In the genomic region with DNA sequence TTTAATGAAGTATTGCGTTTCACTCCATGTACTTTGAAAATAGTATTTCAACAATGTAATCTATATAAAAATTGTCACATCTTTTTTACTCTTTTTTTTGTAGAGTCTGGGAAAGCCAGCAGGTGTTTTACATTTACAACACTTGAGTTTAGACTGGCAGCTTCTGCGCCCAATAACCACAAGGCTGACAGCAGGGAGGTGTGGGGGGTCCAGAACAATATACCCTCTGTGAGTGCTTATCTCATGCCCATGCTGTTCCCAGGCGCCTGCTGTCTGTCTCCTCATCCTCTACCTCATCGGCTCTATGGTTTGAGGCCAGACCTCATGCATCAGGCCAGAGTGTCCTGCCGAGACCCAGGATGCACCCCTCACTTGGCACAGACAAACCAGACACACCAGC, we compare ENCODE assay signal across 15 cellular contexts. TPM values are rescaled to one million over a fixed set of nuclear protein-coding genes. Genes with fewer than 3 reads are reported as not detected.
DNase-seq lines count a peak whose midpoint lies in the region; ATAC-seq, FAIRE-seq and TF ChIP-seq lines count a peak whose summit lies in the region.
"Had no signal": no experiment of that assay in that cellular context is flagged by ENCODE, and none has a peak within 500 bp of the region (broad histone marks: within the 10 kb centered on the region; RNA-seq: fewer than 3 reads in every experiment).

No MANE protein-coding gene starts in this region.

- peak; percentile 44 for ATAC-seq in body of pancreas
- no peak for ATAC-seq in HG03432 (IDR thresholded peaks at IDR 0.05; ENCODE audit: unreplicated experiment)

- TF ChIP-seq POLR2A in body of pancreas (IDR thresholded peaks at IDR 0.05): no peak
- no peak for TF ChIP-seq POLR2A in testis (IDR thresholded peaks at IDR 0.05)

- peaks cover 80% of the 10 kb centered on the region for H3K4me1 ChIP-seq in body of pancreas
- H3K4me1 ChIP-seq in testis: peaks cover 51% of the 10 kb centered on the region

- 21 to 27% methylated on average over 5 of the region's 5 CpGs for WGBS in body of pancreas, 2 donors
- WGBS in testis, 2 donors: 60 to 81% methylated on average over 5 of the region's 5 CpGs

- H3K27me3 ChIP-seq in body of pancreas: no peaks in the 10 kb centered on the region
- no peaks in the 10 kb centered on the region for H3K27me3 ChIP-seq in testis
- H3K27me3 ChIP-seq: BLaER1 treated with 17β-estradiol and CSF1 and Interleukin-3, amounts not matched to agents 10 nM and 100 nM had no signal

- H3K4me3 ChIP-seq in body of pancreas: no peak overlapping the region
- no peak overlapping the region for H3K4me3 ChIP-seq in testis
- H3K4me3 ChIP-seq: BLaER1 treated with 17β-estradiol and CSF1 and Interleukin-3, amounts not matched to agents 10 nM and 100 nM had no signal

- H3K9me3 ChIP-seq in body of pancreas (no peaks in the 10 kb centered on the region), testis (no peaks in the 10 kb centered on the region)

- FAIRE-seq in HTR-8/SVneo (lab: Jason Lieb, UNC): no peak

- intact Hi-C loops in body of pancreas (cut with DNase I) (no loop called here), testis (cut with DNase I; ENCODE audit: low total_unique reads) (no loop called here), posterior vena cava (cut with DNase I) (loop anchor here in 1 of 2 donors (1.0 kb wide), 1 partner anchor 43 kb away; no protein-coding TSS in a partner anchor)

- TF ChIP-seq CTCF in body of pancreas (IDR thresholded peaks at IDR 0.05) (no peak), testis (IDR thresholded peaks at IDR 0.05) (no peak)

- H3K27ac ChIP-seq in body of pancreas (peak overlapping the region; percentile 75 to 92 (median 80)), testis (peak overlapping the region; percentile 44 to 77)
- H3K27ac ChIP-seq: 22Rv1 had no signal

- no peaks in the 10 kb centered on the region for H3K36me3 ChIP-seq in body of pancreas (replicated peaks in 1 of 2; ENCODE audit: insufficient read depth in 1 of 2, low read depth in 2 of 2)
- H3K36me3 ChIP-seq in testis (ENCODE audit: low read depth, missing control alignments): no peaks in the 10 kb centered on the region

- DNase-seq in DMS 273 (lab: John Stamatoyannopoulos, UW; ENCODE audit: unreplicated experiment) (peak; percentile 49), DMS 273 treated with DMSO at 0.1 percent for 48 hours (lab: John Stamatoyannopoulos, UW) (no peak), HEK293T (ENCODE audit: extremely low spot score) (no peak), body of pancreas (peak; percentile 73 to 84 (median 80)), testis (peak; percentile 89), HTR-8/SVneo (ENCODE audit: insufficient read length, low spot score) (no peak), posterior vena cava (ENCODE audit: low spot score) (no peak)
- DNase-seq: AML-193; CD4-positive, CD25-positive, alpha-beta regulatory T cell; GF-D8; HCEC 1CT; KG1 had no signal

- CTCF ChIA-PET in HEK293T (lab: Yijun Ruan, JAX): no interaction called here

- POLR2A ChIA-PET in HEK293T (lab: Yijun Ruan, JAX): no interaction called here

TF ChIP-seq in HEK293T, 16 proteins besides CTCF, POLR2A, EP300 and RAD21:
- TF ChIP-seq FOXK2 (IDR thresholded peaks at IDR 0.05): no peak
- TF ChIP-seq, protein P1, sequence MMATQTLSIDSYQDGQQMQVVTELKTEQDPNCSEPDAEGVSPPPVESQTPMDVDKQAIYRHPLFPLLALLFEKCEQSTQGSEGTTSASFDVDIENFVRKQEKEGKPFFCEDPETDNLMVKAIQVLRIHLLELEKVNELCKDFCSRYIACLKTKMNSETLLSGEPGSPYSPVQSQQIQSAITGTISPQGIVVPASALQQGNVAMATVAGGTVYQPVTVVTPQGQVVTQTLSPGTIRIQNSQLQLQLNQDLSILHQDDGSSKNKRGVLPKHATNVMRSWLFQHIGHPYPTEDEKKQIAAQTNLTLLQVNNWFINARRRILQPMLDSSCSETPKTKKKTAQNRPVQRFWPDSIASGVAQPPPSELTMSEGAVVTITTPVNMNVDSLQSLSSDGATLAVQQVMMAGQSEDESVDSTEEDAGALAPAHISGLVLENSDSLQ (IDR thresholded peaks at IDR 0.05): peak; percentile 55
- no peak for TF ChIP-seq SP1 (IDR thresholded peaks at IDR 0.05)
TF ChIP-seq in HEK293T: peak in this region for 1.

RNA-seq across cellular contexts. Expression of a gene that starts 24.9 kb away (rescaled TPM):
- 10 to 100 TPM; 29.8 to 50.1 TPM for total RNA-seq in body of pancreas
- 10 to 100 TPM; 88.3 to 98.9 TPM for total RNA-seq in testis
- 51.1 TPM for polyA plus RNA-seq in testis (ENCODE audit: insufficient read depth, low read depth, low replicate concordance)
- total RNA-seq in posterior vena cava: 10 to 100 TPM; 34.0 to 35.8 TPM

Comparison
In these comparisons a context has a peak if more than half of its experiments do, and no peak if none do; other contexts are left out.
1. DNase-seq: peak in DMS 273 (single experiment), body of pancreas (4 of 4) and testis (single experiment); none in DMS 273 treated with DMSO at 0.1 percent for 48 hours (single experiment), HEK293T (single experiment), HTR-8/SVneo (single experiment) and posterior vena cava (single experiment).